In the genomic region with DNA sequence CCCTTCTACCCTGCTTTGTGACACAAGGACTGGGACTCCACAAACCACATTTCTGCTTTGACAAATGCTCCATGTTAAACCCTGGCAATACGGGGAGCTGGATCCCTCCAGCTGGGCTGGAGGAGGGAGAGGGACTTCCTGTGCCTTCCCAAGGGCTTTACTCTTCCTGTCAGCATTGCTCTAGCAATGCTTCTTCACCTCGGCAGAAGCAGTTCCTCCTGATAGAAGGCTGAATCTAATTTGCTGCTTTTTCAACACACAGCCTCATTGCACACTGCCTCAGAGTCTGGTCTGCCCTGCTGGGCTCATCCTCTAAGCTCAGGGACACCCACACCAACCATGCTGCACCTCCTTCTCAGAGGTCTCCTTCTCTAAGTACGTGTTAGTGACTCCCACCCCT, we compare ENCODE assay signal across 3 cellular contexts.
TF ChIP-seq lines count a peak whose summit lies in the region.

No MANE protein-coding gene starts in this region.

TF ChIP-seq in HCT116, 20 proteins besides CTCF, POLR2A, EP300 and RAD21:
- no peak for TF ChIP-seq SIN3A (IDR thresholded peaks at IDR 0.05; ENCODE audit: low read depth)
- TF ChIP-seq SRF (IDR thresholded peaks at IDR 0.05; ENCODE audit: low read depth), result no peak
- no peak for TF ChIP-seq SP1 (IDR thresholded peaks at IDR 0.05; ENCODE audit: low read depth)
- no peak for TF ChIP-seq ZBTB33 (IDR thresholded peaks at IDR 0.05; ENCODE audit: extremely low read depth, insufficient replicate concordance, low read length)

TF ChIP-seq in IMR-90, 13 proteins besides CTCF, POLR2A, EP300 and RAD21:
- TF ChIP-seq NFE2L2 (IDR thresholded peaks at IDR 0.05; ENCODE audit: low read depth, low read length) (no peak), MXI1 (IDR thresholded peaks at IDR 0.05; ENCODE audit: borderline replicate concordance, low read depth, low read length) (no peak), CHD1 (IDR thresholded peaks at IDR 0.05; ENCODE audit: low read depth, low read length) (no peak), SMC3 (IDR thresholded peaks at IDR 0.05; ENCODE audit: low read depth, low read length) (no peak), FOS (IDR thresholded peaks at IDR 0.05; ENCODE audit: low read depth, low read length) (no peak), MAFK (IDR thresholded peaks at IDR 0.05; ENCODE audit: low read depth, low read length) (no peak), BHLHE40 (IDR thresholded peaks at IDR 0.05; ENCODE audit: low read depth, low read length) (no peak), MAZ (IDR thresholded peaks at IDR 0.05; ENCODE audit: borderline replicate concordance, low read depth, low read length) (no peak), RCOR1 (IDR thresholded peaks at IDR 0.05; ENCODE audit: insufficient replicate concordance, low read length) (no peak), CEBPB (IDR thresholded peaks at IDR 0.05; ENCODE audit: low read depth, low read length) (no peak)
- TF ChIP-seq, protein P1, sequence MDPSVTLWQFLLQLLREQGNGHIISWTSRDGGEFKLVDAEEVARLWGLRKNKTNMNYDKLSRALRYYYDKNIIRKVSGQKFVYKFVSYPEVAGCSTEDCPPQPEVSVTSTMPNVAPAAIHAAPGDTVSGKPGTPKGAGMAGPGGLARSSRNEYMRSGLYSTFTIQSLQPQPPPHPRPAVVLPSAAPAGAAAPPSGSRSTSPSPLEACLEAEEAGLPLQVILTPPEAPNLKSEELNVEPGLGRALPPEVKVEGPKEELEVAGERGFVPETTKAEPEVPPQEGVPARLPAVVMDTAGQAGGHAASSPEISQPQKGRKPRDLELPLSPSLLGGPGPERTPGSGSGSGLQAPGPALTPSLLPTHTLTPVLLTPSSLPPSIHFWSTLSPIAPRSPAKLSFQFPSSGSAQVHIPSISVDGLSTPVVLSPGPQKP (IDR thresholded peaks at IDR 0.05; ENCODE audit: borderline replicate concordance, low read depth, low read length), result no peak
- TF ChIP-seq, protein P2, sequence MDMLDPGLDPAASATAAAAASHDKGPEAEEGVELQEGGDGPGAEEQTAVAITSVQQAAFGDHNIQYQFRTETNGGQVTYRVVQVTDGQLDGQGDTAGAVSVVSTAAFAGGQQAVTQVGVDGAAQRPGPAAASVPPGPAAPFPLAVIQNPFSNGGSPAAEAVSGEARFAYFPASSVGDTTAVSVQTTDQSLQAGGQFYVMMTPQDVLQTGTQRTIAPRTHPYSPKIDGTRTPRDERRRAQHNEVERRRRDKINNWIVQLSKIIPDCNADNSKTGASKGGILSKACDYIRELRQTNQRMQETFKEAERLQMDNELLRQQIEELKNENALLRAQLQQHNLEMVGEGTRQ (IDR thresholded peaks at IDR 0.05; ENCODE audit: low read depth, low read length), result no peak
TF ChIP-seq in IMR-90: peak in this region for 0.

TF ChIP-seq in WTC11, 78 proteins besides CTCF, POLR2A, EP300 and RAD21:
- TF ChIP-seq, protein P3, sequence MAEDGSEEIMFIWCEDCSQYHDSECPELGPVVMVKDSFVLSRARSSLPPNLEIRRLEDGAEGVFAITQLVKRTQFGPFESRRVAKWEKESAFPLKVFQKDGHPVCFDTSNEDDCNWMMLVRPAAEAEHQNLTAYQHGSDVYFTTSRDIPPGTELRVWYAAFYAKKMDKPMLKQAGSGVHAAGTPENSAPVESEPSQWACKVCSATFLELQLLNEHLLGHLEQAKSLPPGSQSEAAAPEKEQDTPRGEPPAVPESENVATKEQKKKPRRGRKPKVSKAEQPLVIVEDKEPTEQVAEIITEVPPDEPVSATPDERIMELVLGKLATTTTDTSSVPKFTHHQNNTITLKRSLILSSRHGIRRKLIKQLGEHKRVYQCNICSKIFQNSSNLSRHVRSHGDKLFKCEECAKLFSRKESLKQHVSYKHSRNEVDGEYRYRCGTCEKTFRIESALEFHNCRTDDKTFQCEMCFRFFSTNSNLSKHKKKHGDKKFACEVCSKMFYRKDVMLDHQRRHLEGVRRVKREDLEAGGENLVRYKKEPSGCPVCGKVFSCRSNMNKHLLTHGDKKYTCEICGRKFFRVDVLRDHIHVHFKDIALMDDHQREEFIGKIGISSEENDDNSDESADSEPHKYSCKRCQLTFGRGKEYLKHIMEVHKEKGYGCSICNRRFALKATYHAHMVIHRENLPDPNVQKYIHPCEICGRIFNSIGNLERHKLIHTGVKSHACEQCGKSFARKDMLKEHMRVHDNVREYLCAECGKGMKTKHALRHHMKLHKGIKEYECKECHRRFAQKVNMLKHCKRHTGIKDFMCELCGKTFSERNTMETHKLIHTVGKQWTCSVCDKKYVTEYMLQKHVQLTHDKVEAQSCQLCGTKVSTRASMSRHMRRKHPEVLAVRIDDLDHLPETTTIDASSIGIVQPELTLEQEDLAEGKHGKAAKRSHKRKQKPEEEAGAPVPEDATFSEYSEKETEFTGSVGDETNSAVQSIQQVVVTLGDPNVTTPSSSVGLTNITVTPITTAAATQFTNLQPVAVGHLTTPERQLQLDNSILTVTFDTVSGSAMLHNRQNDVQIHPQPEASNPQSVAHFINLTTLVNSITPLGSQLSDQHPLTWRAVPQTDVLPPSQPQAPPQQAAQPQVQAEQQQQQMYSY (CRISPR knock-in tag; IDR thresholded peaks at IDR 0.05), result 0 out of 2 replicates have a peak, but pooled peaks have one; percentile 17
- TF ChIP-seq ATF2 (CRISPR knock-in tag; IDR thresholded peaks at IDR 0.05; ENCODE audit: borderline replicate concordance, low read depth), result no peak
- TF ChIP-seq PREB (CRISPR knock-in tag; IDR thresholded peaks at IDR 0.05; ENCODE audit: borderline replicate concordance), result no peak
- TF ChIP-seq NR3C1 (CRISPR knock-in tag; conservative IDR thresholded peaks at IDR 0.05; ENCODE audit: low read depth), result no peak
- TF ChIP-seq E2F5 (CRISPR knock-in tag; IDR thresholded peaks at IDR 0.05), result no peak
- no peak for TF ChIP-seq FOXP1 (CRISPR knock-in tag; IDR thresholded peaks at IDR 0.05; ENCODE audit: borderline replicate concordance)
- TF ChIP-seq, protein P4, sequence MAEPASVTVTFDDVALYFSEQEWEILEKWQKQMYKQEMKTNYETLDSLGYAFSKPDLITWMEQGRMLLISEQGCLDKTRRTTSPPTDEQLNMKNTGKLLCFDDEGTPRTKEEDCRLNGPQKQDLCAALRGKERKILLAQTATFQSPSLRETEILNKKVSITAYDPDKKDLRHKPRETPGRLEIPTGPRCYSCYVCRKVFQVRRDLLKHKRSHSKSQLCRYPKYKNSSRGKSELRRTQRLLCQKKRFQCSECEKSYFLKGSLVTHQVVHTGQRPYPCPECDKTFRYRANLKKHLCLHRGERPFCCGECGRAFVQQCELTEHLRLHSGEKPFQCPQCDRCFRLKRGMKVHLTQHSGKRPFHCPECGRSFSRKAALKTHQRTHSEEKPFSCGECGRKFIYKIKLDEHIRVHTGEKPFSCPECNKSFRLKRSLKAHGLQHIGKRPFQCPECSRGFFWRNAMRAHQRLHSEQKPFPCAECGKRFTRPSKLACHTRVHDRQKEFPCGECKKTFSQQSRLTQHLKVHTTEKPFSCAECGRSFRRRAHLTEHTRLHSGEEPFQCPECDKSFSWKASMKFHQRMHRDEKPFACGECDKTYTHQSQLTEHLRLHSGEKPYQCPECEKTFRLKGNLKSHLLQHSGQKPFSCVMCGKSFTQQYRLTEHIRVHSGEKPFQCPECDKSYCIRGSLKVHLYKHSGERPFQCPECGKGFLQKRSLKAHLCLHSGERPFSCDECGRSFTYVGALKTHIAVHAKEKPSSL (CRISPR knock-in tag; conservative IDR thresholded peaks at IDR 0.05), result no peak
TF ChIP-seq in WTC11: peak in this region for 1.
